21 cellular contexts compared by ENCODE assay signal in genomic region chr9:78668148-78668825, GRCh38.
DNase-seq lines count a peak whose midpoint lies in the region; ATAC-seq and TF ChIP-seq lines count a peak whose summit lies in the region.
"Had no signal": no experiment of that assay in that cellular context is flagged by ENCODE, and none has a peak within 500 bp of the region (broad histone marks: within the 10 kb centered on the region; RNA-seq: fewer than 3 reads in every experiment).

No MANE protein-coding gene starts in this region.

- no peak overlapping the region for H3K4me3 ChIP-seq in breast epithelium
- no peak overlapping the region for H3K4me3 ChIP-seq in RWPE2 (ENCODE audit: severe bottlenecking)
- H3K4me3 ChIP-seq in H7 (ENCODE audit: insufficient read depth, low read depth, low read length) = no peak overlapping the region
- H3K4me3 ChIP-seq: colonic mucosa, gastrocnemius medialis, psoas muscle, thyroid gland had no signal

- H3K27ac ChIP-seq in breast epithelium = no peak overlapping the region
- H3K27ac ChIP-seq in RWPE2 (ENCODE audit: poor library complexity, severe bottlenecking) = peak overlapping the region; percentile 55
- H3K27ac ChIP-seq: colonic mucosa, gastrocnemius medialis, psoas muscle, thyroid gland had no signal

- BruUV-seq in MCF 10A (replicated peaks; lab: Mats Ljungman, UMichigan) = no TSS peak

- CTCF ChIA-PET in MCF 10A (lab: Yijun Ruan, JAX) = interaction anchor here (0.6 to 1.3 kb wide), 6 partner anchors 16 to 586 kb away, joined by 3 to 6 read pairs (median 3); no protein-coding TSS in a partner anchor

- intact Hi-C loops in MCF 10A (cut with micrococcal nuclease) (no loop called here), breast epithelium (cut with DNase I; ENCODE audit: low total_unique reads) (no loop called here), head of caudate nucleus (cut with DNase I) (no loop called here)

- no peaks in the 10 kb centered on the region for H3K9me3 Mint-ChIP-seq in MCF 10A (ENCODE audit: unreplicated experiment)
- H3K9me3 Mint-ChIP-seq: activated CD4-positive, alpha-beta T cell treated with anti-CD3 and anti-CD28 coated beads, Interleukin-2, amount 10 ng/mL, durations not matched to agents 7 days and 5 days; memory B cell; stimulated activated memory B cell treated with anti-CD40 and anti-IgM and Interleukin-4, amounts not matched to agents 10 μg/mL and 1 μg/mL and 100 μg/mL, for 72 hours had no signal

- no peak for TF ChIP-seq CTCF in MCF 10A (IDR thresholded peaks at IDR 0.05; ENCODE audit: unreplicated experiment)
- no peak for TF ChIP-seq CTCF in breast epithelium (IDR thresholded peaks at IDR 0.05)
- no peak for TF ChIP-seq CTCF in RWPE2 (IDR thresholded peaks at IDR 0.05; ENCODE audit: poor library complexity, severe bottlenecking)

- POLR2A ChIA-PET in MCF 10A (lab: Yijun Ruan, JAX) = interaction anchor here (0.5 to 1.0 kb wide), 5 partner anchors 12 to 658 kb away, joined by 3 read pairs; no protein-coding TSS in a partner anchor

- no peak overlapping the region for H3K4me3 Mint-ChIP-seq in MCF 10A (ENCODE audit: unreplicated experiment)
- H3K4me3 Mint-ChIP-seq: activated CD4-positive, alpha-beta T cell treated with anti-CD3 and anti-CD28 coated beads, Interleukin-2, amount 10 ng/mL, durations not matched to agents 7 days and 5 days; memory B cell; neural crest cell; stimulated activated memory B cell treated with anti-CD40 and anti-IgM and Interleukin-4, amounts not matched to agents 10 μg/mL and 1 μg/mL and 100 μg/mL, for 72 hours had no signal

- H3K4me1 Mint-ChIP-seq in MCF 10A (ENCODE audit: insufficient read depth, unreplicated experiment) = peaks cover 17% of the 10 kb centered on the region
- H3K4me1 Mint-ChIP-seq: activated CD4-positive, alpha-beta T cell treated with anti-CD3 and anti-CD28 coated beads, Interleukin-2, amount 10 ng/mL, durations not matched to agents 7 days and 5 days; neural crest cell had no signal

- H3K27ac Mint-ChIP-seq in MCF 10A (ENCODE audit: low read depth, unreplicated experiment) = peak overlapping the region; percentile 20
- H3K27ac Mint-ChIP-seq: activated CD4-positive, alpha-beta T cell treated with anti-CD3 and anti-CD28 coated beads, Interleukin-2, amount 10 ng/mL, durations not matched to agents 7 days and 5 days; memory B cell; stimulated activated memory B cell treated with anti-CD40 and anti-IgM and Interleukin-4, amounts not matched to agents 10 μg/mL and 1 μg/mL and 100 μg/mL, for 72 hours had no signal

- H3K9me3 ChIP-seq in breast epithelium (no peaks in the 10 kb centered on the region), RWPE2 (ENCODE audit: severe bottlenecking) (no peaks in the 10 kb centered on the region)
- H3K9me3 ChIP-seq: colonic mucosa, gastrocnemius medialis, psoas muscle, thyroid gland had no signal

- peak; percentile 88 for ATAC-seq in RWPE2 (ENCODE audit: low read depth)
- ATAC-seq: gastrocnemius medialis; psoas muscle; stimulated activated memory B cell treated with anti-CD40 and anti-IgM and Interleukin-4, amounts not matched to agents 10 μg/mL and 1 μg/mL and 100 μg/mL, for 72 hours had no signal

- H3K4me1 ChIP-seq in breast epithelium (no peaks in the 10 kb centered on the region), RWPE2 (ENCODE audit: insufficient read depth, poor library complexity, severe bottlenecking) (peaks cover 22% of the 10 kb centered on the region)
- H3K4me1 ChIP-seq: colonic mucosa, gastrocnemius medialis, psoas muscle, thyroid gland had no signal

- no peak for TF ChIP-seq POLR2A in breast epithelium (IDR thresholded peaks at IDR 0.05)

- H3K27me3 Mint-ChIP-seq in MCF 10A (ENCODE audit: insufficient read depth, unreplicated experiment) = no peaks in the 10 kb centered on the region
- H3K27me3 Mint-ChIP-seq: activated CD4-positive, alpha-beta T cell treated with anti-CD3 and anti-CD28 coated beads, Interleukin-2, amount 10 ng/mL, durations not matched to agents 7 days and 5 days; memory B cell; stimulated activated memory B cell treated with anti-CD40 and anti-IgM and Interleukin-4, amounts not matched to agents 10 μg/mL and 1 μg/mL and 100 μg/mL, for 72 hours had no signal

- H3K36me3 ChIP-seq in breast epithelium (no peaks in the 10 kb centered on the region), RWPE2 (ENCODE audit: low read depth) (no peaks in the 10 kb centered on the region), H7 (replicated peaks; ENCODE audit: control insufficient read depth, insufficient read depth, low read length) (no peaks in the 10 kb centered on the region)
- H3K36me3 ChIP-seq: colonic mucosa, gastrocnemius medialis, thyroid gland had no signal

- H3K36me3 Mint-ChIP-seq in MCF 10A (ENCODE audit: insufficient read depth, unreplicated experiment) = no peaks in the 10 kb centered on the region
- H3K36me3 Mint-ChIP-seq: memory B cell; stimulated activated memory B cell treated with anti-CD40 and anti-IgM and Interleukin-4, amounts not matched to agents 10 μg/mL and 1 μg/mL and 100 μg/mL, for 72 hours had no signal

- H3K27me3 ChIP-seq in breast epithelium (no peaks in the 10 kb centered on the region), RWPE2 (ENCODE audit: insufficient read depth, poor library complexity, severe bottlenecking) (no peaks in the 10 kb centered on the region), H7 (ENCODE audit: control insufficient read depth, insufficient read depth, low read length) (no peaks in the 10 kb centered on the region)
- H3K27me3 ChIP-seq: colonic mucosa, gastrocnemius medialis, thyroid gland had no signal

- DNase-seq in MCF 10A (ENCODE audit: unreplicated experiment) (peak; percentile 62), breast epithelium (ENCODE audit: low spot score in 2 of 2) (no peak), RWPE2 (ENCODE audit: low spot score) (no peak), iPS DF 4.7 (ENCODE audit: extremely low read depth, low spot score) (peak; percentile 9), H7 (no peak), ureter (ENCODE audit: low spot score) (no peak), NCI-H446 treated with DMSO at 0.1 percent for 48 hours (lab: John Stamatoyannopoulos, UW) (no peak), head of caudate nucleus (no peak)
- DNase-seq: activated CD4-positive, alpha-beta T cell treated with anti-CD3 and anti-CD28 coated beads, Interleukin-2, amount 10 ng/mL, durations not matched to agents 7 days and 5 days; activated naive CD4-positive, alpha-beta T cell treated with anti-CD3 and anti-CD28 coated beads, Interleukin-2, amount 50 U/mL, for 16 hours; colonic mucosa; DMS79; gastrocnemius medialis; KBM-7; NCI-H1092; NCI-H2081; psoas muscle; thyroid gland had no signal

Comparison
In these comparisons a context has a peak if more than half of its experiments do, and no peak if none do; other contexts are left out.
1. DNase-seq: peak in MCF 10A (single experiment) and iPS DF 4.7 (single experiment); none in breast epithelium (0 of 2), RWPE2 (single experiment), H7 (single experiment), ureter (single experiment), NCI-H446 treated with DMSO at 0.1 percent for 48 hours (single experiment) and head of caudate nucleus (0 of 42).